Comparison of ENCODE assay signal across 8 cellular contexts in the genomic region with DNA sequence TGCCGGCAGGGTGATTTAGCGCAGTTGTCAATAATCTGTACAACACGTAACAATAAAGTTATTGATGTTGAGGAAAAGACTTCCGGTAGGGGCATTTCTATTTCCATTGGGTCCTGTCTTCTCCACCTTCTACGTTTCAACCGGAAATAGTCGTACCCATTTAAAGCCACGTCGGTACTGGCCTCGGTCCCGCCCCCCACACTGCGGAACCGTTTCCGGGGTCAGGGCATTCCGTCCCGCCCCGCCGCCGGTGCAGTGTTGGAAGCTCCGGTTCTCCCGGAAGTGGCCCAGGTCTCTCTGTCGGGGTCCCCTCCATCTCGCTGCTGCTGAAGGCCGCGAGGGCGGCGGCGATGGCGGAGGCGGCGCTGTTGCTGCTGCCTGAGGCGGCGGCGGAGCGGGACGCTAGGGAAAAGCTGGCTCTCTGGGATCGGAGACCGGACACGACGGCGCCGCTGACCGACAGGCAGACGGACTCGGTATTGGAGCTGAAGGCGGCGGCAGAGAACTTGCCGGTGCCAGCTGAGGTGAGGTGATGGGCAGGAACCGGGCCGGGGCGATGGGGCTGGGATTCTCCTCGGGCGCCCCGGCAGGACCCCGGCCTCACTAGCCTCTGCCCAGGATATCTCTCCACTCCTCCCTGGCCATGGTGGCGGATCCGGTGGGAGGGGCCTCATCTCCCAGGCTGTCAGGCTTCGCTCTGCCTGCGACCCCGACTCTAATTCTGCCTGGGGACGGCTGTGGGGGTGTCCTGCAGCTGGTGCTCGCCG. TPM values are rescaled to one million over a fixed set of nuclear protein-coding genes. Genes with fewer than 3 reads are reported as not detected.
DNase-seq lines count a peak whose midpoint lies in the region; ATAC-seq lines count a peak whose summit lies in the region.

A gene with protein sequence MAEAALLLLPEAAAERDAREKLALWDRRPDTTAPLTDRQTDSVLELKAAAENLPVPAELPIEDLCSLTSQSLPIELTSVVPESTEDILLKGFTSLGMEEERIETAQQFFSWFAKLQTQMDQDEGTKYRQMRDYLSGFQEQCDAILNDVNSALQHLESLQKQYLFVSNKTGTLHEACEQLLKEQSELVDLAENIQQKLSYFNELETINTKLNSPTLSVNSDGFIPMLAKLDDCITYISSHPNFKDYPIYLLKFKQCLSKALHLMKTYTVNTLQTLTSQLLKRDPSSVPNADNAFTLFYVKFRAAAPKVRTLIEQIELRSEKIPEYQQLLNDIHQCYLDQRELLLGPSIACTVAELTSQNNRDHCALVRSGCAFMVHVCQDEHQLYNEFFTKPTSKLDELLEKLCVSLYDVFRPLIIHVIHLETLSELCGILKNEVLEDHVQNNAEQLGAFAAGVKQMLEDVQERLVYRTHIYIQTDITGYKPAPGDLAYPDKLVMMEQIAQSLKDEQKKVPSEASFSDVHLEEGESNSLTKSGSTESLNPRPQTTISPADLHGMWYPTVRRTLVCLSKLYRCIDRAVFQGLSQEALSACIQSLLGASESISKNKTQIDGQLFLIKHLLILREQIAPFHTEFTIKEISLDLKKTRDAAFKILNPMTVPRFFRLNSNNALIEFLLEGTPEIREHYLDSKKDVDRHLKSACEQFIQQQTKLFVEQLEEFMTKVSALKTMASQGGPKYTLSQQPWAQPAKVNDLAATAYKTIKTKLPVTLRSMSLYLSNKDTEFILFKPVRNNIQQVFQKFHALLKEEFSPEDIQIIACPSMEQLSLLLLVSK (plus strand): TSS at position 253 of the 767 bp plus-strand sequence. CDS start 98 bp downstream, at position 351.

- peaks cover 34 to 38% (median 37%) of the 10 kb centered on the region in 3 donors for H3K4me1 Mint-ChIP-seq in IgD-negative memory B cell

- H3K9me3 Mint-ChIP-seq in IgD-negative memory B cell = no peaks in the 10 kb centered on the region

- H3K4me3 Mint-ChIP-seq in IgD-negative memory B cell = peak within 1 kb of the TSS; percentile 90 to 99 (median 94)

- no peaks in the 10 kb centered on the region for H3K36me3 Mint-ChIP-seq in IgD-negative memory B cell

- no peaks in the 10 kb centered on the region for H3K27me3 Mint-ChIP-seq in IgD-negative memory B cell

- ATAC-seq in GM21529 (IDR thresholded peaks at IDR 0.05; ENCODE audit: unreplicated experiment) = peak; percentile 93

- DNase-seq in DMS153 (lab: John Stamatoyannopoulos, UW) (peak; percentile 99), OCI-M2 (lab: John Stamatoyannopoulos, UW; ENCODE audit: unreplicated experiment) (peak; percentile 55), activated T-cell treated with anti-CD3 and anti-CD28 coated beads for 4 hours (peak; percentile 91), epidermal melanocyte (ENCODE audit: insufficient read length, low spot score) (peak; percentile 95), middle frontal gyrus (ENCODE audit: extremely low spot score, low spot score) (peak; percentile 90)
- DNase-seq in stimulated activated CD8-positive, alpha-beta memory T cell treated with anti-CD3 and anti-CD28 coated beads, Interleukin-2, amount 100 ng/mL, for 48 hours (ENCODE audit: low read depth in 2 of 2) = peak; percentile 91 to 94

- peak within 1 kb of the TSS; percentile 67 to 97 (median 92) for H3K27ac Mint-ChIP-seq in IgD-negative memory B cell

RNA-seq across cellular contexts. Expression of the gene that starts here (rescaled TPM):
- polyA plus RNA-seq in IgD-negative memory B cell = 29.6 TPM

Comparison
In these comparisons a context has a peak if more than half of its experiments do, and no peak if none do; other contexts are left out.
1. Peak in every context shown above with its lines: DNase-seq and ATAC-seq.